24 cellular contexts compared by ENCODE assay signal in genomic region chr6:33945931-33946330, GRCh38.
DNase-seq lines count a peak whose midpoint lies in the region; ATAC-seq, FAIRE-seq and TF ChIP-seq lines count a peak whose summit lies in the region.
"Had no signal": no experiment of that assay in that cellular context is flagged by ENCODE, and none has a peak within 500 bp of the region (broad histone marks: within the 10 kb centered on the region; RNA-seq: fewer than 3 reads in every experiment).

No MANE protein-coding gene starts in this region.

- H3K27me3 ChIP-seq in dorsolateral prefrontal cortex, result peaks cover 0 to 10% (median 0%) of the 10 kb centered on the region in 45 donors
- peaks cover 5 to 59% of the 10 kb centered on the region in 2 experiments; a peak in 3 of 5 replicates for H3K27me3 ChIP-seq in HepG2 (ENCODE audit: control insufficient read depth in 1 of 2, insufficient read depth in 2 of 2, low read length in 2 of 2)
- H3K27me3 ChIP-seq: BLaER1 had no signal

- H3K27ac ChIP-seq in dorsolateral prefrontal cortex (no peak overlapping the region), HepG2 (ENCODE audit: extremely low read length, insufficient read depth, low read length) (no peak overlapping the region)
- H3K27ac ChIP-seq: 22Rv1, BLaER1, C4-2B had no signal

- no peaks in the 10 kb centered on the region for H3K79me2 ChIP-seq in HepG2 (ENCODE audit: insufficient read depth, low read length)

- DNase-seq in NCI-H187 (lab: John Stamatoyannopoulos, UW), result peak; percentile 57 to 86
- DNase-seq in NCI-H187 treated with DMSO at 0.1 percent for 48 hours (lab: John Stamatoyannopoulos, UW), result no peak
- DNase-seq in progenitor cell of endocrine pancreas (ENCODE audit: low spot score, unreplicated experiment), result no peak
- no peak for DNase-seq in GM03348 (ENCODE audit: low spot score)
- no peak for DNase-seq in dorsolateral prefrontal cortex
- no peak for DNase-seq in HepG2 (ENCODE audit: low spot score)
- DNase-seq: Caco-2; CD4-positive, CD25-positive, alpha-beta regulatory T cell; CD8-positive, alpha-beta T cell; DND-41; HFFc6 had no signal

- no peak overlapping the region for H2AFZ ChIP-seq in HepG2 (ENCODE audit: low read length)
- H2AFZ ChIP-seq: GM23338 had no signal

- TF ChIP-seq CTCF in nephron (IDR thresholded peaks at IDR 0.05; ENCODE audit: unreplicated experiment in 3 of 3) (no peak), progenitor cell of endocrine pancreas (IDR thresholded peaks at IDR 0.05; ENCODE audit: unreplicated experiment) (no peak), dorsolateral prefrontal cortex (IDR thresholded peaks at IDR 0.05 in 54 of 56, conservative IDR thresholded peaks at IDR 0.05 in 2 of 56; ENCODE audit: low read depth in 1 of 56, partially characterized antibody in 56 of 56) (no peak), HepG2 (CRISPR knock-in tag; IDR thresholded peaks at IDR 0.05) (no peak)

- 44% methylated on average over 6 of the region's 6 CpGs for WGBS in HepG2 (ENCODE audit: low lambda C conversion rate)

- POLR2A ChIA-PET in HepG2 (lab: Yijun Ruan, JAX), result no interaction called here

- no peak for TF ChIP-seq POLR2A in HepG2 (IDR thresholded peaks at IDR 0.05; ENCODE audit: insufficient read depth in 1 of 2, low read depth in 2 of 2, low read length in 2 of 2)

- no peaks in the 10 kb centered on the region for H3K9me3 ChIP-seq in HepG2 (ENCODE audit: low read length)
- H3K9me3 ChIP-seq: BLaER1, Caco-2, HAP-1 had no signal

- no TSS peak for BruUV-seq in HepG2 (replicated peaks; lab: Mats Ljungman, UMichigan)

- no peak overlapping the region for H3K4me3 ChIP-seq in dorsolateral prefrontal cortex
- no peak overlapping the region for H3K4me3 ChIP-seq in HepG2 (replicated peaks in 1 of 3; ENCODE audit: insufficient read depth in 1 of 3, low read depth in 2 of 3, low read length in 3 of 3)
- H3K4me3 ChIP-seq: BLaER1, GM12878, GM23338, HAP-1 had no signal

- no peak for TF ChIP-seq EP300 in HepG2 (IDR thresholded peaks at IDR 0.05; ENCODE audit: low read depth in 2 of 2, low read length in 2 of 2)
- TF ChIP-seq EP300 in HepG2 (CRISPR knock-in tag; IDR thresholded peaks at IDR 0.05; ENCODE audit: borderline replicate concordance), result no peak

- H3K4me1 ChIP-seq in HepG2 (ENCODE audit: insufficient read depth, low read length), result no peaks in the 10 kb centered on the region
- H3K4me1 ChIP-seq: Caco-2, HAP-1 had no signal

- H3K36me3 ChIP-seq in HepG2 (replicated peaks in 1 of 2; ENCODE audit: control insufficient read depth in 1 of 2, insufficient read depth in 2 of 2, low read length in 2 of 2), result no peaks in the 10 kb centered on the region
- H3K36me3 ChIP-seq: BLaER1, HAP-1 had no signal

- H3K27ac Mint-ChIP-seq in nephron (peak overlapping the region in 2 of 3 experiments; percentile 70 to 71), progenitor cell of endocrine pancreas (peak overlapping the region; percentile 14)
- H3K27ac Mint-ChIP-seq: B cell; CD4-positive, CD25-positive, alpha-beta regulatory T cell; CD8-positive, alpha-beta T cell; GM23338; HFFc6 had no signal

- TF ChIP-seq RAD21 in HepG2 (CRISPR knock-in tag; IDR thresholded peaks at IDR 0.05), result no peak

- H3K27me3 Mint-ChIP-seq in nephron (ENCODE audit: low read depth), result peaks cover 6% of the 10 kb centered on the region
- peaks cover 30% of the 10 kb centered on the region for H3K27me3 Mint-ChIP-seq in progenitor cell of endocrine pancreas

- CTCF ChIA-PET in HepG2 (lab: Yijun Ruan, JAX; ENCODE audit: low intra/inter-chr PET ratio, low total read pairs), result no interaction called here

- FAIRE-seq in HepG2 (lab: Jason Lieb, UNC), result no peak
- FAIRE-seq: A204.1, G401.6, GM12878, GM19239, H54 had no signal

- no peak overlapping the region for H3K4me3 Mint-ChIP-seq in nephron
- no peak overlapping the region for H3K4me3 Mint-ChIP-seq in progenitor cell of endocrine pancreas (ENCODE audit: low read depth)
- H3K4me3 Mint-ChIP-seq: B cell; CD4-positive, CD25-positive, alpha-beta regulatory T cell; CD8-positive, alpha-beta T cell; GM23338; HFFc6 had no signal

- in situ Hi-C loops in HepG2 (cut with HindIII; ENCODE audit: extremely low pct_ligation_motif_present, low pct_unique_long_range_greater_than_20kb), result no loop called here

- H3K36me3 Mint-ChIP-seq in nephron (ENCODE audit: low read depth) (no peaks in the 10 kb centered on the region), progenitor cell of endocrine pancreas (ENCODE audit: insufficient read depth) (no peaks in the 10 kb centered on the region)
- H3K36me3 Mint-ChIP-seq: CD4-positive, CD25-positive, alpha-beta regulatory T cell; CD8-positive, alpha-beta T cell had no signal

- intact Hi-C loops in dorsolateral prefrontal cortex (cut with DNase I), result no loop called here
- intact Hi-C loops in HepG2 (cut with micrococcal nuclease; ENCODE audit: unreplicated experiment), result no loop called here

- H3K9ac ChIP-seq in HepG2 (ENCODE audit: insufficient read depth, low read depth, low read length), result no peak overlapping the region
- H3K9ac ChIP-seq: BLaER1 had no signal

- H3K9me3 Mint-ChIP-seq in nephron (no peaks in the 10 kb centered on the region), progenitor cell of endocrine pancreas (ENCODE audit: low read depth) (no peaks in the 10 kb centered on the region)
- H3K9me3 Mint-ChIP-seq: CD4-positive, CD25-positive, alpha-beta regulatory T cell; CD8-positive, alpha-beta T cell; GM23338; HFFc6 had no signal

- H3K4me1 Mint-ChIP-seq in nephron (peaks cover 21% of the 10 kb centered on the region), progenitor cell of endocrine pancreas (ENCODE audit: low read depth) (no peaks in the 10 kb centered on the region)
- H3K4me1 Mint-ChIP-seq: B cell; CD4-positive, CD25-positive, alpha-beta regulatory T cell had no signal

- no peaks in the 10 kb centered on the region; the same call in 1 of the 2 replicates for H4K20me1 ChIP-seq in HepG2 (ENCODE audit: insufficient read depth, low read length)
- H4K20me1 ChIP-seq: BLaER1 had no signal

- ATAC-seq in GM19452 (IDR thresholded peaks at IDR 0.05; ENCODE audit: unreplicated experiment), result no peak
- no peak for ATAC-seq in HepG2
- ATAC-seq: CD8-positive, alpha-beta T cell; GM12878; GM23338 had no signal

- H3K4me2 ChIP-seq in HepG2 (ENCODE audit: low read depth, low read length), result no peak overlapping the region
- H3K4me2 ChIP-seq: BLaER1, GM23338 had no signal

TF ChIP-seq in HepG2, 621 proteins besides CTCF, POLR2A, EP300 and RAD21:
- TF ChIP-seq MLLT10 (CRISPR knock-in tag; IDR thresholded peaks at IDR 0.05), result no peak
- TF ChIP-seq ZNF773 (CRISPR knock-in tag; IDR thresholded peaks at IDR 0.05; ENCODE audit: borderline replicate concordance), result no peak
- no peak for TF ChIP-seq AGO2 (optimal IDR thresholded peaks at IDR 0.05; ENCODE audit: low read depth, low read length)
- no peak for TF ChIP-seq FOXK2 (IDR thresholded peaks at IDR 0.05)
- TF ChIP-seq HOXA7 (CRISPR knock-in tag; IDR thresholded peaks at IDR 0.05), result no peak
- TF ChIP-seq, protein P1, sequence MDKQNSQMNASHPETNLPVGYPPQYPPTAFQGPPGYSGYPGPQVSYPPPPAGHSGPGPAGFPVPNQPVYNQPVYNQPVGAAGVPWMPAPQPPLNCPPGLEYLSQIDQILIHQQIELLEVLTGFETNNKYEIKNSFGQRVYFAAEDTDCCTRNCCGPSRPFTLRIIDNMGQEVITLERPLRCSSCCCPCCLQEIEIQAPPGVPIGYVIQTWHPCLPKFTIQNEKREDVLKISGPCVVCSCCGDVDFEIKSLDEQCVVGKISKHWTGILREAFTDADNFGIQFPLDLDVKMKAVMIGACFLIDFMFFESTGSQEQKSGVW (CRISPR knock-in tag; IDR thresholded peaks at IDR 0.05; ENCODE audit: borderline replicate concordance), result no peak
- no peak for TF ChIP-seq ZNF441 (CRISPR knock-in tag; IDR thresholded peaks at IDR 0.05; ENCODE audit: borderline replicate concordance)
- TF ChIP-seq TGIF2 (CRISPR knock-in tag; IDR thresholded peaks at IDR 0.05), result no peak
- TF ChIP-seq ZNF468 (CRISPR knock-in tag; IDR thresholded peaks at IDR 0.05), result no peak
- no peak for TF ChIP-seq HNRNPL (IDR thresholded peaks at IDR 0.05; ENCODE audit: low read depth, low read length)
- TF ChIP-seq, protein P2, sequence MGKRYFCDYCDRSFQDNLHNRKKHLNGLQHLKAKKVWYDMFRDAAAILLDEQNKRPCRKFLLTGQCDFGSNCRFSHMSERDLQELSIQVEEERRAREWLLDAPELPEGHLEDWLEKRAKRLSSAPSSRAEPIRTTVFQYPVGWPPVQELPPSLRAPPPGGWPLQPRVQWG (CRISPR knock-in tag; IDR thresholded peaks at IDR 0.05; ENCODE audit: borderline replicate concordance, low read depth), result no peak
- TF ChIP-seq, protein P3, sequence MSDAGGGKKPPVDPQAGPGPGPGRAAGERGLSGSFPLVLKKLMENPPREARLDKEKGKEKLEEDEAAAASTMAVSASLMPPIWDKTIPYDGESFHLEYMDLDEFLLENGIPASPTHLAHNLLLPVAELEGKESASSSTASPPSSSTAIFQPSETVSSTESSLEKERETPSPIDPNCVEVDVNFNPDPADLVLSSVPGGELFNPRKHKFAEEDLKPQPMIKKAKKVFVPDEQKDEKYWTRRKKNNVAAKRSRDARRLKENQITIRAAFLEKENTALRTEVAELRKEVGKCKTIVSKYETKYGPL (CRISPR knock-in tag; IDR thresholded peaks at IDR 0.05), result no peak
- TF ChIP-seq CHD2 (IDR thresholded peaks at IDR 0.05; ENCODE audit: low read depth, low read length), result no peak
- TF ChIP-seq GATA4 (IDR thresholded peaks at IDR 0.05; ENCODE audit: borderline replicate concordance, low read depth), result no peak
- TF ChIP-seq ELK4 (CRISPR knock-in tag; IDR thresholded peaks at IDR 0.05; ENCODE audit: borderline replicate concordance), result no peak
- no peak for TF ChIP-seq CEBPG (CRISPR knock-in tag; IDR thresholded peaks at IDR 0.05)
- no peak for TF ChIP-seq ISX (CRISPR knock-in tag; conservative IDR thresholded peaks at IDR 0.05)
- no peak for TF ChIP-seq ZC3H13 (CRISPR knock-in tag; IDR thresholded peaks at IDR 0.05)
- TF ChIP-seq NFKBIZ (CRISPR knock-in tag; IDR thresholded peaks at IDR 0.05), result no peak
- no peak for TF ChIP-seq ZSCAN22 (CRISPR knock-in tag; IDR thresholded peaks at IDR 0.05)

Comparison
In these comparisons a context has a peak if more than half of its experiments do, and no peak if none do; other contexts are left out.
1. DNase-seq: peak in NCI-H187 (2 of 2); none in NCI-H187 treated with DMSO at 0.1 percent for 48 hours (single experiment), progenitor cell of endocrine pancreas (single experiment), GM03348 (single experiment), dorsolateral prefrontal cortex (0 of 10) and HepG2 (single experiment).